Comparison of ENCODE assay signal across 16 cellular contexts in genomic region chr14:50015708-50016107, GRCh38.
DNase-seq lines count a peak whose midpoint lies in the region; ATAC-seq, FAIRE-seq and TF ChIP-seq lines count a peak whose summit lies in the region.
"Had no signal": no experiment of that assay in that cellular context is flagged by ENCODE, and none has a peak within 500 bp of the region (broad histone marks: within the 10 kb centered on the region; RNA-seq: fewer than 3 reads in every experiment).

No MANE protein-coding gene starts in this region.

- no peaks in the 10 kb centered on the region for H3K79me2 ChIP-seq in Loucy (ENCODE audit: insufficient read depth, low read length)

- H2AFZ ChIP-seq in Loucy (ENCODE audit: low read length): 0 out of 2 replicates have a peak overlapping the region, but pooled peaks have one; percentile 24

- ATAC-seq in natural killer cell treated with Interleukin-12 subunit alpha and Interleukin-12 subunit beta and Interleukin-15 and Interleukin-18, amount 100 ng/mL, for 72 hours: peak; percentile 73 to 81
- ATAC-seq in natural killer cell: no peak
- ATAC-seq in effector memory CD8-positive, alpha-beta T cell (replicated peaks): no peak
- ATAC-seq: CD8-positive, alpha-beta T cell; PC-3 had no signal

- peaks cover 29 to 36% of the 10 kb centered on the region in 2 donors for H3K4me1 Mint-ChIP-seq in natural killer cell treated with Interleukin-12 subunit alpha and Interleukin-12 subunit beta and Interleukin-15 and Interleukin-18, amount 100 ng/mL, for 72 hours (ENCODE audit: low read depth in 2 of 2)
- H3K4me1 Mint-ChIP-seq in natural killer cell: peaks cover 15 to 20% of the 10 kb centered on the region in 2 donors
- peaks cover 4 to 5% of the 10 kb centered on the region in 2 donors for H3K4me1 Mint-ChIP-seq in effector memory CD8-positive, alpha-beta T cell (ENCODE audit: low read depth in 2 of 2)

- H3K9me3 Mint-ChIP-seq in natural killer cell treated with Interleukin-12 subunit alpha and Interleukin-12 subunit beta and Interleukin-15 and Interleukin-18, amount 100 ng/mL, for 72 hours: peaks cover 4% of the 10 kb centered on the region
- H3K9me3 Mint-ChIP-seq in natural killer cell: peaks cover 0 to 3% of the 10 kb centered on the region in 2 donors
- H3K9me3 Mint-ChIP-seq in effector memory CD8-positive, alpha-beta T cell: peaks cover 0 to 7% of the 10 kb centered on the region in 2 donors

- H3K4me3 Mint-ChIP-seq in natural killer cell treated with Interleukin-12 subunit alpha and Interleukin-12 subunit beta and Interleukin-15 and Interleukin-18, amount 100 ng/mL, for 72 hours: peak overlapping the region; percentile 57
- H3K4me3 Mint-ChIP-seq in natural killer cell: no peak overlapping the region
- no peak overlapping the region for H3K4me3 Mint-ChIP-seq in effector memory CD8-positive, alpha-beta T cell
- H3K4me3 Mint-ChIP-seq: CD8-positive, alpha-beta T cell had no signal

- H3K27me3 ChIP-seq in Loucy (ENCODE audit: insufficient read depth, low read length, poor library complexity, severe bottlenecking): no peaks in the 10 kb centered on the region
- H3K27me3 ChIP-seq: SJCRH30 had no signal

- no peaks in the 10 kb centered on the region for H4K20me1 ChIP-seq in Loucy (ENCODE audit: insufficient read depth, low read length, poor library complexity, severe bottlenecking)

- H3K9me2 ChIP-seq in Loucy (replicated peaks; ENCODE audit: low read depth, low read length): no peaks in the 10 kb centered on the region

- DNase-seq in natural killer cell treated with Interleukin-12 subunit alpha and Interleukin-12 subunit beta and Interleukin-15 and Interleukin-18, amount 100 ng/mL, for 72 hours (ENCODE audit: low spot score): no peak
- DNase-seq in natural killer cell (no peak), urothelium cell line (ENCODE audit: low spot score) (no peak), amniotic stem cell (lab: John Stamatoyannopoulos, UW) (no peak), NCI-H526 treated with DMSO at 0.1 percent for 48 hours (lab: John Stamatoyannopoulos, UW) (no peak)
- DNase-seq in effector memory CD8-positive, alpha-beta T cell: no peak
- DNase-seq: ACHN; CD8-positive, alpha-beta T cell; NCI-H1436; NCI-H2029 treated with DMSO at 0.1 percent for 48 hours; NCI-H774; PC-3; SJCRH30 had no signal

- peak; percentile 79 for FAIRE-seq in urothelium cell line (lab: Jason Lieb, UNC)
- FAIRE-seq: G401.6, H1 had no signal

- peaks cover 21% of the 10 kb centered on the region for H3K36me3 Mint-ChIP-seq in natural killer cell treated with Interleukin-12 subunit alpha and Interleukin-12 subunit beta and Interleukin-15 and Interleukin-18, amount 100 ng/mL, for 72 hours
- peaks cover 2% of the 10 kb centered on the region for H3K36me3 Mint-ChIP-seq in natural killer cell
- peaks cover 2% of the 10 kb centered on the region for H3K36me3 Mint-ChIP-seq in effector memory CD8-positive, alpha-beta T cell (ENCODE audit: insufficient read depth)

- no peaks in the 10 kb centered on the region for H3F3A ChIP-seq in Loucy (ENCODE audit: low read depth)

- no peaks in the 10 kb centered on the region for H3K9me3 ChIP-seq in Loucy (ENCODE audit: insufficient read depth, low read depth, low read length)

- peaks cover 7% of the 10 kb centered on the region for H3K4me1 ChIP-seq in Loucy (ENCODE audit: insufficient read depth, low read length, poor library complexity, severe bottlenecking)
- H3K4me1 ChIP-seq: SJCRH30 had no signal

- H3K4me3 ChIP-seq in Loucy (ENCODE audit: low read length, poor library complexity, severe bottlenecking): no peak overlapping the region
- H3K4me3 ChIP-seq: SJCRH30 had no signal

- no peaks in the 10 kb centered on the region for H3K36me3 ChIP-seq in Loucy (ENCODE audit: insufficient read depth, low read length)
- H3K36me3 ChIP-seq: SJCRH30 had no signal

- intact Hi-C loops in natural killer cell (cut with micrococcal nuclease): no loop called here

- no peak for TF ChIP-seq CTCF in natural killer cell (IDR thresholded peaks at IDR 0.05)
- no peak for TF ChIP-seq CTCF in Loucy (conservative IDR thresholded peaks at IDR 0.05; ENCODE audit: low read length)

- no peaks in the 10 kb centered on the region for H3K27me3 Mint-ChIP-seq in natural killer cell treated with Interleukin-12 subunit alpha and Interleukin-12 subunit beta and Interleukin-15 and Interleukin-18, amount 100 ng/mL, for 72 hours
- no peaks in the 10 kb centered on the region for H3K27me3 Mint-ChIP-seq in natural killer cell (ENCODE audit: low read depth in 2 of 2)
- no peaks in the 10 kb centered on the region for H3K27me3 Mint-ChIP-seq in effector memory CD8-positive, alpha-beta T cell

- no peak overlapping the region for H3K4me2 ChIP-seq in Loucy (ENCODE audit: low read depth, low read length, poor library complexity, severe bottlenecking)

- H3K9ac ChIP-seq in Loucy (ENCODE audit: low read depth, low read length, poor library complexity, severe bottlenecking): no peak overlapping the region

- peak overlapping the region; percentile 82 to 83 for H3K27ac Mint-ChIP-seq in natural killer cell treated with Interleukin-12 subunit alpha and Interleukin-12 subunit beta and Interleukin-15 and Interleukin-18, amount 100 ng/mL, for 72 hours
- H3K27ac Mint-ChIP-seq in natural killer cell: peak overlapping the region in 1 of 2 donors; percentile 13
- peak overlapping the region; percentile 55 to 57 for H3K27ac Mint-ChIP-seq in effector memory CD8-positive, alpha-beta T cell
- H3K27ac Mint-ChIP-seq: CD8-positive, alpha-beta T cell had no signal

Comparison
In these comparisons a context has a peak if more than half of its experiments do, and no peak if none do; other contexts are left out.
1. ATAC-seq: peak in natural killer cell treated with Interleukin-12 subunit alpha and Interleukin-12 subunit beta and Interleukin-15 and Interleukin-18, amount 100 ng/mL, for 72 hours (2 of 2); none in natural killer cell (0 of 3) and effector memory CD8-positive, alpha-beta T cell (single experiment).